1 cellular context compared by ENCODE assay signal in genomic region chr2:150063950-150064549, GRCh38.
TF ChIP-seq lines count a peak whose summit lies in the region.

No MANE protein-coding gene starts in this region.

TF ChIP-seq in H1, 55 proteins besides CTCF, POLR2A, EP300 and RAD21 (continued from another document):
- TF ChIP-seq RBBP5 (IDR thresholded peaks at IDR 0.05; ENCODE audit: borderline replicate concordance, low read depth, low read length) = no peak
- no peak for TF ChIP-seq KDM1A (IDR thresholded peaks at IDR 0.05; ENCODE audit: borderline replicate concordance, low read length)
- no peak for TF ChIP-seq MAX (IDR thresholded peaks at IDR 0.05)
- no peak for TF ChIP-seq CREB1 (IDR thresholded peaks at IDR 0.05)
- TF ChIP-seq CEBPB (IDR thresholded peaks at IDR 0.05; ENCODE audit: low read depth, low read length) = no peak
